ENCODE assay signal across 8 cellular contexts in genomic region chr5:180860273-180860886, GRCh38. TPM values are rescaled to one million over a fixed set of nuclear protein-coding genes. Genes with fewer than 3 reads are reported as not detected.
DNase-seq lines count a peak whose midpoint lies in the region; ATAC-seq and TF ChIP-seq lines count a peak whose summit lies in the region.

No MANE protein-coding gene starts in this region.

- H3K4me3 ChIP-seq in DOHH2 (ENCODE audit: low read length) (peak overlapping the region; percentile 98), PC-3 (ENCODE audit: low read length) (peak overlapping the region; percentile 99), iPS-15b (ENCODE audit: low read depth, low read length) (peak overlapping the region; percentile 88), smooth muscle cell (peak overlapping the region; percentile 98)

- H3K27me3 Mint-ChIP-seq in activated naive CD8-positive, alpha-beta T cell treated with anti-CD3 and anti-CD28 coated beads, Interleukin-2, amount 50 U/mL, for 24 hours: no peaks in the 10 kb centered on the region

- WGBS in smooth muscle cell (ENCODE audit: low lambda C conversion rate): 2% methylated on average over 17 of the region's 18 CpGs

- no peaks in the 10 kb centered on the region for H3K9me2 ChIP-seq in DOHH2 (replicated peaks; ENCODE audit: control insufficient read depth, low read length)
- no peaks in the 10 kb centered on the region for H3K9me2 ChIP-seq in PC-3 (replicated peaks; ENCODE audit: low read length)

- peaks cover 22% of the 10 kb centered on the region for H3K36me3 Mint-ChIP-seq in activated naive CD8-positive, alpha-beta T cell treated with anti-CD3 and anti-CD28 coated beads, Interleukin-2, amount 50 U/mL, for 24 hours (ENCODE audit: low read depth)

- no peaks in the 10 kb centered on the region for H3K27me3 ChIP-seq in DOHH2 (ENCODE audit: control insufficient read depth, low read length)
- H3K27me3 ChIP-seq in PC-3 (ENCODE audit: low read length): no peaks in the 10 kb centered on the region
- peaks cover 5% of the 10 kb centered on the region for H3K27me3 ChIP-seq in iPS-15b (ENCODE audit: control insufficient read depth, insufficient read depth, low read length)
- no peaks in the 10 kb centered on the region for H3K27me3 ChIP-seq in smooth muscle cell (ENCODE audit: low read depth)

- TSS peak; percentile 62 for BruUV-seq in PC-3 (replicated peaks; lab: Mats Ljungman, UMichigan)

- H3K27ac Mint-ChIP-seq in activated naive CD8-positive, alpha-beta T cell treated with anti-CD3 and anti-CD28 coated beads, Interleukin-2, amount 50 U/mL, for 24 hours: peak overlapping the region; percentile 86

- H3K9me3 Mint-ChIP-seq in activated naive CD8-positive, alpha-beta T cell treated with anti-CD3 and anti-CD28 coated beads, Interleukin-2, amount 50 U/mL, for 24 hours: no peaks in the 10 kb centered on the region

- H3K4me1 Mint-ChIP-seq in activated naive CD8-positive, alpha-beta T cell treated with anti-CD3 and anti-CD28 coated beads, Interleukin-2, amount 50 U/mL, for 24 hours: peaks cover 17% of the 10 kb centered on the region

- peak overlapping the region; percentile 89 for H3K27ac ChIP-seq in DOHH2 (ENCODE audit: low read depth, low read length)
- H3K27ac ChIP-seq in PC-3 (ENCODE audit: low read length): peak overlapping the region; percentile 76
- no peak overlapping the region for H3K27ac ChIP-seq in smooth muscle cell (ENCODE audit: low read depth)

- H3K4me2 ChIP-seq in DOHH2 (ENCODE audit: low read length): peak overlapping the region; percentile 90
- H3K4me2 ChIP-seq in PC-3 (ENCODE audit: low read length): peak overlapping the region; percentile 88
- H3K4me2 ChIP-seq in smooth muscle cell: peak overlapping the region; percentile 88

- ATAC-seq in GM19463 (IDR thresholded peaks at IDR 0.05; ENCODE audit: unreplicated experiment): peak; percentile 30
- ATAC-seq in HG03521 (IDR thresholded peaks at IDR 0.05; ENCODE audit: unreplicated experiment): peak; percentile 48
- ATAC-seq in PC-3: peak; percentile 51
- ATAC-seq in activated naive CD8-positive, alpha-beta T cell treated with anti-CD3 and anti-CD28 coated beads, Interleukin-2, amount 50 U/mL, for 24 hours: peak; percentile 68

- H3K4me3 Mint-ChIP-seq in activated naive CD8-positive, alpha-beta T cell treated with anti-CD3 and anti-CD28 coated beads, Interleukin-2, amount 50 U/mL, for 24 hours: peak overlapping the region; percentile 90

- H3K9ac ChIP-seq in PC-3 (ENCODE audit: low read length) (peak overlapping the region; percentile 98), iPS-15b (ENCODE audit: low read depth, low read length) (peak overlapping the region; percentile 88), smooth muscle cell (ENCODE audit: low read depth) (peak overlapping the region; percentile 85)

- H4K20me1 ChIP-seq in DOHH2 (ENCODE audit: control insufficient read depth, insufficient read depth, low read depth, low read length) (no peaks in the 10 kb centered on the region), PC-3 (ENCODE audit: low read length) (no peaks in the 10 kb centered on the region), smooth muscle cell (ENCODE audit: low read depth) (no peaks in the 10 kb centered on the region)

- H2AFZ ChIP-seq in PC-3 (ENCODE audit: low read length): peak overlapping the region; percentile 100
- H2AFZ ChIP-seq in smooth muscle cell (ENCODE audit: low read depth): peak overlapping the region; percentile 100

- TF ChIP-seq CTCF in DOHH2 (IDR thresholded peaks at IDR 0.05; ENCODE audit: low read depth, low read length, poor library complexity, severe bottlenecking) (peak; percentile 57), PC-3 (conservative IDR thresholded peaks at IDR 0.05; ENCODE audit: low read depth, low read length) (peak; percentile 63), smooth muscle cell (IDR thresholded peaks at IDR 0.05; ENCODE audit: borderline replicate concordance, insufficient read depth, poor library complexity, severe bottlenecking) (no peak)

- DNase-seq in PC-3 (peak; percentile 46), smooth muscle cell (lab: John Stamatoyannopoulos, UW; ENCODE audit: unreplicated experiment) (no peak), 8988T (no peak)
- peak; percentile 30 for DNase-seq in activated naive CD8-positive, alpha-beta T cell treated with anti-CD3 and anti-CD28 coated beads, Interleukin-2, amount 50 U/mL, for 24 hours

- peaks cover 16% of the 10 kb centered on the region for H3F3A ChIP-seq in DOHH2 (ENCODE audit: control insufficient read depth, insufficient read depth)
- no peaks in the 10 kb centered on the region for H3F3A ChIP-seq in PC-3 (ENCODE audit: low read length, unreplicated experiment)
- H3F3A ChIP-seq in smooth muscle cell (ENCODE audit: low read depth): no peaks in the 10 kb centered on the region

- intact Hi-C loops in PC-3 (cut with micrococcal nuclease): loop anchor here (1.0 to 2.0 kb wide), 3 partner anchors 34 to 292 kb away; partner anchors contain the start of gene MGAT1

- H3K36me3 ChIP-seq in DOHH2 (ENCODE audit: control insufficient read depth, low read length) (peaks cover 37% of the 10 kb centered on the region), PC-3 (ENCODE audit: low read depth, low read length) (peaks cover 8% of the 10 kb centered on the region; the same call in 1 of the 2 replicates), iPS-15b (ENCODE audit: control insufficient read depth, insufficient read depth, low read length) (no peaks in the 10 kb centered on the region), smooth muscle cell (ENCODE audit: low read depth) (peaks cover 6% of the 10 kb centered on the region)

- H3K9me3 ChIP-seq in DOHH2 (ENCODE audit: control insufficient read depth, insufficient read depth, low read length): no peaks in the 10 kb centered on the region
- H3K9me3 ChIP-seq in PC-3 (ENCODE audit: low read length): no peaks in the 10 kb centered on the region
- no peaks in the 10 kb centered on the region for H3K9me3 ChIP-seq in iPS-15b (ENCODE audit: control insufficient read depth, insufficient read depth, low read length)
- no peaks in the 10 kb centered on the region for H3K9me3 ChIP-seq in smooth muscle cell (replicated peaks; ENCODE audit: low read depth)

- CTCF ChIA-PET in PC-3 (lab: Charles Lee): interaction anchor here (0.5 to 0.7 kb wide), 8 partner anchors 9 to 885 kb away, joined by 3 to 18 read pairs (median 6); no protein-coding TSS in a partner anchor

- H3K79me2 ChIP-seq in DOHH2 (ENCODE audit: control insufficient read depth, low read length) (peaks cover 35% of the 10 kb centered on the region), PC-3 (ENCODE audit: low read length) (peaks cover 31% of the 10 kb centered on the region), smooth muscle cell (ENCODE audit: low read depth) (peaks cover 24% of the 10 kb centered on the region)

- H3K4me1 ChIP-seq in DOHH2 (ENCODE audit: control insufficient read depth, low read length) (peaks cover 15% of the 10 kb centered on the region), PC-3 (ENCODE audit: insufficient read depth, low read length) (peaks cover 14% of the 10 kb centered on the region), iPS-15b (ENCODE audit: control insufficient read depth, insufficient read depth, low read length) (peaks cover 3% of the 10 kb centered on the region), smooth muscle cell (ENCODE audit: low read depth) (peaks cover 15% of the 10 kb centered on the region)

- POLR2A ChIA-PET in PC-3 (lab: Charles Lee; ENCODE audit: unreplicated experiment): interaction anchor here (0.6 kb wide), 2 partner anchors 8 to 76 kb away, joined by 7 to 9 read pairs; no protein-coding TSS in a partner anchor

RNA-seq across cellular contexts. Expression of gene ZFP62, which starts 0.7 kb away (rescaled TPM):
- total RNA-seq in PC-3 (2014; rRNA removed) (16.6 and 24.3 TPM in 2 replicates), smooth muscle cell (9.2 and 14.5 TPM in 2 replicates)
- 6.4 and 10.0 TPM in 2 replicates for polyA plus RNA-seq in smooth muscle cell

RNA-seq across cellular contexts. Expression of gene BTNL8, which starts 38.6 kb away (rescaled TPM):
- total RNA-seq in PC-3 (2014; rRNA removed): 0.23 TPM in 1 of 2 replicates, not detected in the other
- total RNA-seq in smooth muscle cell: not detected in 2 replicates
- polyA plus RNA-seq in smooth muscle cell: not detected in 2 replicates

RNA-seq across cellular contexts. Expression of gene MGAT1, which starts 57.8 kb away (rescaled TPM):
- 104 and 132 TPM in 2 replicates for total RNA-seq in PC-3 (2014; rRNA removed)
- 128 and 144 TPM in 2 replicates for total RNA-seq in smooth muscle cell
- polyA plus RNA-seq in smooth muscle cell: 149 and 161 TPM in 2 replicates

Comparison
In these comparisons a context has a peak if more than half of its experiments do, and no peak if none do; other contexts are left out.
1. DNase-seq: peak in PC-3 (single experiment) and activated naive CD8-positive, alpha-beta T cell treated with anti-CD3 and anti-CD28 coated beads, Interleukin-2, amount 50 U/mL, for 24 hours (single experiment); none in smooth muscle cell (single experiment) and 8988T (single experiment).
2. Peak in every context shown above with its lines, with median percentiles within 50 percentile points of each other: H3K4me2 ChIP-seq, H3K4me3 ChIP-seq, ATAC-seq and H3K9ac ChIP-seq.